In the genomic region with DNA sequence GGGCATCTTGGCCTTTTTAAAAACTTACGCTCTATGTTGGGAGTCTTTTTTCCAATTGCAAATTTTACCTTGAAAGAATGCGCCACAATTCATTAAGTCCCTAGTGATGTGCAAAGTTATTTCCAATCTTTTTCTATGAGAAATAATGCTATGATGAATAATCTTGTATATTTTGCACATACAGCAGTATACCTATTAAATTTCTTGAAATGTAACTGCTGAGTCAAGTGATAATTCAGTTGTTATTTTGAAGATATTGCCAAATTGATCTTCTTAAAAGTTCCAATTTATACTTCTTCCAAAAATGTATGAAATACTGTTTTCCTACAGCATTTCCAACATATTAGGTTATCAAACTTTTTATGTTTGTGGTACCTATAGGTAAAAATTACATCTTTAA, we compare ENCODE assay signal across 8 cellular contexts.
"Had no signal": no experiment of that assay in that cellular context is flagged by ENCODE, and none has a peak within 500 bp of the region (broad histone marks: within the 10 kb centered on the region; RNA-seq: fewer than 3 reads in every experiment).

No MANE protein-coding gene starts in this region.

- H3K4me3 ChIP-seq: GM23248, HAP-1 had no signal

- H3K4me1 ChIP-seq: HAP-1 had no signal

- H3K9ac ChIP-seq: GM23248 had no signal

- H3K27ac ChIP-seq: GM23248, HL-60 had no signal

- H2AFZ ChIP-seq: GM23248 had no signal

- H3K9me3 ChIP-seq: HAP-1 had no signal

- ATAC-seq: HCT116 had no signal

- DNase-seq: GM23248, GOT3, H7, HFFc6, KG1 had no signal

- H3K36me3 ChIP-seq: HAP-1 had no signal
